ENCODE assay signal across 1 cellular context in the genomic region with DNA sequence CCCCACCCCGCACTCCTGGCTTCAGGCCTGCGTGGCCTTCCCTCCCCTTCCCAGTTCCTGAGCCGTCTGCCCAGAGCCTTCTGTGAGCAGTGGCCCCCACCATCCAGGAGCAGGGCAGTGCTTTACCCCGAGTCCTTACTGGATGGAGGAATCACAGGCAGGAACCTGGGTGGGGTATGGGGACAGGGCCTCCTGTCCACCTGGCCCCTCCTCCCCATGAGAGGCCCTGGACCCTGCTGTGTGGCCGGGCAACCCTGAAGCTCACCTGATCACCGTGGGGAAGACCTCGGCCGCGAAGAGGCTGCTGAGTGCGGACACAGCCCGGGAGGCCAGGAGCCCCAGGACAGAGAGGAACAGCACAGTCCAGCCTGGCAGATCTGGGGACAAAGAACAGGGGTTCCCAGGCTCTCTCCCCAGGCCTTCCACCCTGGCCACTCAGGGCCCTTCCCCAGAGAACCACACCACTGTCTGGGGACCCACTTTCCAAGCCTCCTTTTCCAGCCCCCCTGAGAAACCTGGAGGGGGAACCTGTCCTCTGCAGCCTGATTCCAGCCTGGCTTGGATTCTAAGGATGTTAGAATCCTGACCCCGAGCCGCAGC.
TF ChIP-seq lines count a peak whose summit lies in the region.

No MANE protein-coding gene starts in this region.

TF ChIP-seq in HepG2, 621 proteins besides CTCF, POLR2A, EP300 and RAD21 (continued from another document and continues in another):
- TF ChIP-seq, protein P1, sequence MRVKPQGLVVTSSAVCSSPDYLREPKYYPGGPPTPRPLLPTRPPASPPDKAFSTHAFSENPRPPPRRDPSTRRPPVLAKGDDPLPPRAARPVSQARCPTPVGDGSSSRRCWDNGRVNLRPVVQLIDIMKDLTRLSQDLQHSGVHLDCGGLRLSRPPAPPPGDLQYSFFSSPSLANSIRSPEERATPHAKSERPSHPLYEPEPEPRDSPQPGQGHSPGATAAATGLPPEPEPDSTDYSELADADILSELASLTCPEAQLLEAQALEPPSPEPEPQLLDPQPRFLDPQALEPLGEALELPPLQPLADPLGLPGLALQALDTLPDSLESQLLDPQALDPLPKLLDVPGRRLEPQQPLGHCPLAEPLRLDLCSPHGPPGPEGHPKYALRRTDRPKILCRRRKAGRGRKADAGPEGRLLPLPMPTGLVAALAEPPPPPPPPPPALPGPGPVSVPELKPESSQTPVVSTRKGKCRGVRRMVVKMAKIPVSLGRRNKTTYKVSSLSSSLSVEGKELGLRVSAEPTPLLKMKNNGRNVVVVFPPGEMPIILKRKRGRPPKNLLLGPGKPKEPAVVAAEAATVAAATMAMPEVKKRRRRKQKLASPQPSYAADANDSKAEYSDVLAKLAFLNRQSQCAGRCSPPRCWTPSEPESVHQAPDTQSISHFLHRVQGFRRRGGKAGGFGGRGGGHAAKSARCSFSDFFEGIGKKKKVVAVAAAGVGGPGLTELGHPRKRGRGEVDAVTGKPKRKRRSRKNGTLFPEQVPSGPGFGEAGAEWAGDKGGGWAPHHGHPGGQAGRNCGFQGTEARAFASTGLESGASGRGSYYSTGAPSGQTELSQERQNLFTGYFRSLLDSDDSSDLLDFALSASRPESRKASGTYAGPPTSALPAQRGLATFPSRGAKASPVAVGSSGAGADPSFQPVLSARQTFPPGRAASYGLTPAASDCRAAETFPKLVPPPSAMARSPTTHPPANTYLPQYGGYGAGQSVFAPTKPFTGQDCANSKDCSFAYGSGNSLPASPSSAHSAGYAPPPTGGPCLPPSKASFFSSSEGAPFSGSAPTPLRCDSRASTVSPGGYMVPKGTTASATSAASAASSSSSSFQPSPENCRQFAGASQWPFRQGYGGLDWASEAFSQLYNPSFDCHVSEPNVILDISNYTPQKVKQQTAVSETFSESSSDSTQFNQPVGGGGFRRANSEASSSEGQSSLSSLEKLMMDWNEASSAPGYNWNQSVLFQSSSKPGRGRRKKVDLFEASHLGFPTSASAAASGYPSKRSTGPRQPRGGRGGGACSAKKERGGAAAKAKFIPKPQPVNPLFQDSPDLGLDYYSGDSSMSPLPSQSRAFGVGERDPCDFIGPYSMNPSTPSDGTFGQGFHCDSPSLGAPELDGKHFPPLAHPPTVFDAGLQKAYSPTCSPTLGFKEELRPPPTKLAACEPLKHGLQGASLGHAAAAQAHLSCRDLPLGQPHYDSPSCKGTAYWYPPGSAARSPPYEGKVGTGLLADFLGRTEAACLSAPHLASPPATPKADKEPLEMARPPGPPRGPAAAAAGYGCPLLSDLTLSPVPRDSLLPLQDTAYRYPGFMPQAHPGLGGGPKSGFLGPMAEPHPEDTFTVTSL (CRISPR knock-in tag; IDR thresholded peaks at IDR 0.05; ENCODE audit: borderline replicate concordance), result no peak
- TF ChIP-seq ZFP36L2 (CRISPR knock-in tag; IDR thresholded peaks at IDR 0.05) (no peak), ZNF678 (CRISPR knock-in tag; IDR thresholded peaks at IDR 0.05) (0 out of 2 replicates have a peak, but pooled peaks have one; percentile 18), GZF1 (CRISPR knock-in tag; IDR thresholded peaks at IDR 0.05) (no peak), ZFP37 (CRISPR knock-in tag; IDR thresholded peaks at IDR 0.05; ENCODE audit: borderline replicate concordance) (0 out of 2 replicates have a peak, but pooled peaks have one; percentile 6), ZNF652 (CRISPR knock-in tag; IDR thresholded peaks at IDR 0.05; ENCODE audit: borderline replicate concordance, low read depth) (no peak), PRPF4 (IDR thresholded peaks at IDR 0.05; ENCODE audit: low read depth, low read length, poor library complexity, severe bottlenecking) (no peak), ZNF501 (CRISPR knock-in tag; IDR thresholded peaks at IDR 0.05) (0 out of 2 replicates have a peak, but pooled peaks have one; percentile 9), EHMT2 (IDR thresholded peaks at IDR 0.05; ENCODE audit: borderline replicate concordance, low read depth, low read length) (no peak), SNAI1 (CRISPR knock-in tag; IDR thresholded peaks at IDR 0.05; ENCODE audit: borderline replicate concordance) (no peak), ZNF232 (CRISPR knock-in tag; IDR thresholded peaks at IDR 0.05; ENCODE audit: borderline replicate concordance) (no peak), PTBP1 (IDR thresholded peaks at IDR 0.05; ENCODE audit: low read depth, low read length, poor library complexity, severe bottlenecking) (no peak), MAFK (conservative IDR thresholded peaks at IDR 0.05 in 1 of 2, IDR thresholded peaks at IDR 0.05 in 1 of 2; ENCODE audit: low read length in 2 of 2) (no peak), ZNF343 (CRISPR knock-in tag; IDR thresholded peaks at IDR 0.05) (no peak), RCOR2 (CRISPR knock-in tag; IDR thresholded peaks at IDR 0.05) (no peak), MATR3 (CRISPR knock-in tag; IDR thresholded peaks at IDR 0.05) (no peak), FOXM1 (CRISPR knock-in tag; IDR thresholded peaks at IDR 0.05) (0 out of 2 replicates have a peak, but pooled peaks have one; percentile 14), ZNF672 (CRISPR knock-in tag; IDR thresholded peaks at IDR 0.05) (no peak), ZNF20 (CRISPR knock-in tag; IDR thresholded peaks at IDR 0.05) (no peak), RXRB (CRISPR knock-in tag; IDR thresholded peaks at IDR 0.05; ENCODE audit: borderline replicate concordance) (no peak), ESRRA (CRISPR knock-in tag; IDR thresholded peaks at IDR 0.05; ENCODE audit: low read depth) (0 out of 2 replicates have a peak, but pooled peaks have one; percentile 20), ZNF737 (CRISPR knock-in tag; IDR thresholded peaks at IDR 0.05; ENCODE audit: borderline replicate concordance) (no peak), HES4 (CRISPR knock-in tag; IDR thresholded peaks at IDR 0.05; ENCODE audit: borderline replicate concordance) (no peak), RBM22 (optimal IDR thresholded peaks at IDR 0.05; ENCODE audit: low read length) (no peak), CENPT (CRISPR knock-in tag; IDR thresholded peaks at IDR 0.05; ENCODE audit: low read depth) (no peak), EEA1 (CRISPR knock-in tag; IDR thresholded peaks at IDR 0.05; ENCODE audit: borderline replicate concordance) (0 out of 2 replicates have a peak, but pooled peaks have one; percentile 45), NBN (conservative IDR thresholded peaks at IDR 0.05) (no peak)
- TF ChIP-seq, protein P2, sequence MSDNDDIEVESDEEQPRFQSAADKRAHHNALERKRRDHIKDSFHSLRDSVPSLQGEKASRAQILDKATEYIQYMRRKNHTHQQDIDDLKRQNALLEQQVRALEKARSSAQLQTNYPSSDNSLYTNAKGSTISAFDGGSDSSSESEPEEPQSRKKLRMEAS (IDR thresholded peaks at IDR 0.05), result no peak
- TF ChIP-seq, protein P3, sequence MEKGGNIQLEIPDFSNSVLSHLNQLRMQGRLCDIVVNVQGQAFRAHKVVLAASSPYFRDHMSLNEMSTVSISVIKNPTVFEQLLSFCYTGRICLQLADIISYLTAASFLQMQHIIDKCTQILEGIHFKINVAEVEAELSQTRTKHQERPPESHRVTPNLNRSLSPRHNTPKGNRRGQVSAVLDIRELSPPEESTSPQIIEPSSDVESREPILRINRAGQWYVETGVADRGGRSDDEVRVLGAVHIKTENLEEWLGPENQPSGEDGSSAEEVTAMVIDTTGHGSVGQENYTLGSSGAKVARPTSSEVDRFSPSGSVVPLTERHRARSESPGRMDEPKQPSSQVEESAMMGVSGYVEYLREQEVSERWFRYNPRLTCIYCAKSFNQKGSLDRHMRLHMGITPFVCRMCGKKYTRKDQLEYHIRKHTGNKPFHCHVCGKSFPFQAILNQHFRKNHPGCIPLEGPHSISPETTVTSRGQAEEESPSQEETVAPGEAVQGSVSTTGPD (CRISPR knock-in tag; IDR thresholded peaks at IDR 0.05), result no peak; the same call in 1 of the 2 replicates
- TF ChIP-seq, protein P4, sequence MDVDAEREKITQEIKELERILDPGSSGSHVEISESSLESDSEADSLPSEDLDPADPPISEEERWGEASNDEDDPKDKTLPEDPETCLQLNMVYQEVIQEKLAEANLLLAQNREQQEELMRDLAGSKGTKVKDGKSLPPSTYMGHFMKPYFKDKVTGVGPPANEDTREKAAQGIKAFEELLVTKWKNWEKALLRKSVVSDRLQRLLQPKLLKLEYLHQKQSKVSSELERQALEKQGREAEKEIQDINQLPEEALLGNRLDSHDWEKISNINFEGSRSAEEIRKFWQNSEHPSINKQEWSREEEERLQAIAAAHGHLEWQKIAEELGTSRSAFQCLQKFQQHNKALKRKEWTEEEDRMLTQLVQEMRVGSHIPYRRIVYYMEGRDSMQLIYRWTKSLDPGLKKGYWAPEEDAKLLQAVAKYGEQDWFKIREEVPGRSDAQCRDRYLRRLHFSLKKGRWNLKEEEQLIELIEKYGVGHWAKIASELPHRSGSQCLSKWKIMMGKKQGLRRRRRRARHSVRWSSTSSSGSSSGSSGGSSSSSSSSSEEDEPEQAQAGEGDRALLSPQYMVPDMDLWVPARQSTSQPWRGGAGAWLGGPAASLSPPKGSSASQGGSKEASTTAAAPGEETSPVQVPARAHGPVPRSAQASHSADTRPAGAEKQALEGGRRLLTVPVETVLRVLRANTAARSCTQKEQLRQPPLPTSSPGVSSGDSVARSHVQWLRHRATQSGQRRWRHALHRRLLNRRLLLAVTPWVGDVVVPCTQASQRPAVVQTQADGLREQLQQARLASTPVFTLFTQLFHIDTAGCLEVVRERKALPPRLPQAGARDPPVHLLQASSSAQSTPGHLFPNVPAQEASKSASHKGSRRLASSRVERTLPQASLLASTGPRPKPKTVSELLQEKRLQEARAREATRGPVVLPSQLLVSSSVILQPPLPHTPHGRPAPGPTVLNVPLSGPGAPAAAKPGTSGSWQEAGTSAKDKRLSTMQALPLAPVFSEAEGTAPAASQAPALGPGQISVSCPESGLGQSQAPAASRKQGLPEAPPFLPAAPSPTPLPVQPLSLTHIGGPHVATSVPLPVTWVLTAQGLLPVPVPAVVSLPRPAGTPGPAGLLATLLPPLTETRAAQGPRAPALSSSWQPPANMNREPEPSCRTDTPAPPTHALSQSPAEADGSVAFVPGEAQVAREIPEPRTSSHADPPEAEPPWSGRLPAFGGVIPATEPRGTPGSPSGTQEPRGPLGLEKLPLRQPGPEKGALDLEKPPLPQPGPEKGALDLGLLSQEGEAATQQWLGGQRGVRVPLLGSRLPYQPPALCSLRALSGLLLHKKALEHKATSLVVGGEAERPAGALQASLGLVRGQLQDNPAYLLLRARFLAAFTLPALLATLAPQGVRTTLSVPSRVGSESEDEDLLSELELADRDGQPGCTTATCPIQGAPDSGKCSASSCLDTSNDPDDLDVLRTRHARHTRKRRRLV (CRISPR knock-in tag; IDR thresholded peaks at IDR 0.05), result 0 out of 2 replicates have a peak, but pooled peaks have one; percentile 28
- TF ChIP-seq, protein P5, sequence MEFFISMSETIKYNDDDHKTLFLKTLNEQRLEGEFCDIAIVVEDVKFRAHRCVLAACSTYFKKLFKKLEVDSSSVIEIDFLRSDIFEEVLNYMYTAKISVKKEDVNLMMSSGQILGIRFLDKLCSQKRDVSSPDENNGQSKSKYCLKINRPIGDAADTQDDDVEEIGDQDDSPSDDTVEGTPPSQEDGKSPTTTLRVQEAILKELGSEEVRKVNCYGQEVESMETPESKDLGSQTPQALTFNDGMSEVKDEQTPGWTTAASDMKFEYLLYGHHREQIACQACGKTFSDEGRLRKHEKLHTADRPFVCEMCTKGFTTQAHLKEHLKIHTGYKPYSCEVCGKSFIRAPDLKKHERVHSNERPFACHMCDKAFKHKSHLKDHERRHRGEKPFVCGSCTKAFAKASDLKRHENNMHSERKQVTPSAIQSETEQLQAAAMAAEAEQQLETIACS (CRISPR knock-in tag; IDR thresholded peaks at IDR 0.05), result 0 out of 2 replicates have a peak, but pooled peaks have one; percentile 6
- TF ChIP-seq, protein P6, sequence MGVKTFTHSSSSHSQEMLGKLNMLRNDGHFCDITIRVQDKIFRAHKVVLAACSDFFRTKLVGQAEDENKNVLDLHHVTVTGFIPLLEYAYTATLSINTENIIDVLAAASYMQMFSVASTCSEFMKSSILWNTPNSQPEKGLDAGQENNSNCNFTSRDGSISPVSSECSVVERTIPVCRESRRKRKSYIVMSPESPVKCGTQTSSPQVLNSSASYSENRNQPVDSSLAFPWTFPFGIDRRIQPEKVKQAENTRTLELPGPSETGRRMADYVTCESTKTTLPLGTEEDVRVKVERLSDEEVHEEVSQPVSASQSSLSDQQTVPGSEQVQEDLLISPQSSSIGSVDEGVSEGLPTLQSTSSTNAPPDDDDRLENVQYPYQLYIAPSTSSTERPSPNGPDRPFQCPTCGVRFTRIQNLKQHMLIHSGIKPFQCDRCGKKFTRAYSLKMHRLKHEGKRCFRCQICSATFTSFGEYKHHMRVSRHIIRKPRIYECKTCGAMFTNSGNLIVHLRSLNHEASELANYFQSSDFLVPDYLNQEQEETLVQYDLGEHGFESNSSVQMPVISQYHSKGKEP (CRISPR knock-in tag; IDR thresholded peaks at IDR 0.05), result no peak
- TF ChIP-seq, protein P7, sequence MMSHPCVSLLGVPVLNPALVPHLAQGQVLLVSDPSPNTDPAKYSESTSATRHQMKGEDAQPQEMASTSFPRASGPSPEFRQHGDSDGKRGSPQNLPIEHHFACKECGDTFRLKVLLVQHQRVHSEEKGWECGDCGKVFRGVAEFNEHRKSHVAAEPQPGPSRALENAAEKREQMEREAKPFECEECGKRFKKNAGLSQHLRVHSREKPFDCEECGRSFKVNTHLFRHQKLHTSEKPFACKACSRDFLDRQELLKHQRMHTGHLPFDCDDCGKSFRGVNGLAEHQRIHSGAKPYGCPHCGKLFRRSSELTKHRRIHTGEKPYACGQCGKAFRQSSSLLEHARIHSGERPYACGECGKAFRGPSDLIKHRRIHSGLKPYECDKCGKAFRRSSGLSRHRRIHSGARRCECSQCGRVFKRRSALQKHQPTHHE (CRISPR knock-in tag; IDR thresholded peaks at IDR 0.05; ENCODE audit: borderline replicate concordance), result 0 out of 2 replicates have a peak, but pooled peaks have one; percentile 54
- TF ChIP-seq, protein P8, sequence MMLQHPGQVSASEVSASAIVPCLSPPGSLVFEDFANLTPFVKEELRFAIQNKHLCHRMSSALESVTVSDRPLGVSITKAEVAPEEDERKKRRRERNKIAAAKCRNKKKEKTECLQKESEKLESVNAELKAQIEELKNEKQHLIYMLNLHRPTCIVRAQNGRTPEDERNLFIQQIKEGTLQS (CRISPR knock-in tag; IDR thresholded peaks at IDR 0.05), result no peak
- TF ChIP-seq, protein P9, sequence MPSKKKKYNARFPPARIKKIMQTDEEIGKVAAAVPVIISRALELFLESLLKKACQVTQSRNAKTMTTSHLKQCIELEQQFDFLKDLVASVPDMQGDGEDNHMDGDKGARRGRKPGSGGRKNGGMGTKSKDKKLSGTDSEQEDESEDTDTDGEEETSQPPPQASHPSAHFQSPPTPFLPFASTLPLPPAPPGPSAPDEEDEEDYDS (CRISPR knock-in tag; IDR thresholded peaks at IDR 0.05), result no peak
- TF ChIP-seq, protein P10, sequence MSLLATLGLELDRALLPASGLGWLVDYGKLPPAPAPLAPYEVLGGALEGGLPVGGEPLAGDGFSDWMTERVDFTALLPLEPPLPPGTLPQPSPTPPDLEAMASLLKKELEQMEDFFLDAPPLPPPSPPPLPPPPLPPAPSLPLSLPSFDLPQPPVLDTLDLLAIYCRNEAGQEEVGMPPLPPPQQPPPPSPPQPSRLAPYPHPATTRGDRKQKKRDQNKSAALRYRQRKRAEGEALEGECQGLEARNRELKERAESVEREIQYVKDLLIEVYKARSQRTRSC (CRISPR knock-in tag; IDR thresholded peaks at IDR 0.05; ENCODE audit: low read depth), result no peak
- TF ChIP-seq, protein P11, sequence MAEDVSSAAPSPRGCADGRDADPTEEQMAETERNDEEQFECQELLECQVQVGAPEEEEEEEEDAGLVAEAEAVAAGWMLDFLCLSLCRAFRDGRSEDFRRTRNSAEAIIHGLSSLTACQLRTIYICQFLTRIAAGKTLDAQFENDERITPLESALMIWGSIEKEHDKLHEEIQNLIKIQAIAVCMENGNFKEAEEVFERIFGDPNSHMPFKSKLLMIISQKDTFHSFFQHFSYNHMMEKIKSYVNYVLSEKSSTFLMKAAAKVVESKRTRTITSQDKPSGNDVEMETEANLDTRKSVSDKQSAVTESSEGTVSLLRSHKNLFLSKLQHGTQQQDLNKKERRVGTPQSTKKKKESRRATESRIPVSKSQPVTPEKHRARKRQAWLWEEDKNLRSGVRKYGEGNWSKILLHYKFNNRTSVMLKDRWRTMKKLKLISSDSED (CRISPR knock-in tag; IDR thresholded peaks at IDR 0.05), result no peak
